In genomic region chr19:41310031-41310831, GRCh38 we compare ENCODE assay signal across 8 cellular contexts. TPM values are rescaled to one million over a fixed set of nuclear protein-coding genes. Genes with fewer than 3 reads are reported as not detected.
DNase-seq lines count a peak whose midpoint lies in the region; ATAC-seq, FAIRE-seq and TF ChIP-seq lines count a peak whose summit lies in the region.

Gene CCDC97 (plus strand): TSS chr19:41310172. CDS start chr19:41310311, 139 bp downstream.

- peak; percentile 47 for ATAC-seq in HG03060 (IDR thresholded peaks at IDR 0.05; ENCODE audit: low read depth, unreplicated experiment)

- peaks cover 12% of the 10 kb centered on the region for H3K4me1 ChIP-seq in iPS-20b (ENCODE audit: insufficient read depth, low read length)
- H3K4me1 ChIP-seq in small intestine (ENCODE audit: control insufficient read depth in 2 of 2, insufficient read depth in 1 of 2, low read depth in 1 of 2, low read length in 1 of 2), result peaks cover 0 to 8% of the 10 kb centered on the region in 2 donors

- H3K4me1 Mint-ChIP-seq in MCF 10A (ENCODE audit: insufficient read depth, unreplicated experiment), result peaks cover 29% of the 10 kb centered on the region

- H3K9me3 ChIP-seq in iPS-20b (ENCODE audit: insufficient read depth, low read depth, low read length) (no peaks in the 10 kb centered on the region), small intestine (ENCODE audit: control insufficient read depth, low read depth) (no peaks in the 10 kb centered on the region)

- no peak for FAIRE-seq in small intestine (lab: Jason Lieb, UNC)

- POLR2A ChIA-PET in MCF 10A (lab: Yijun Ruan, JAX), result interaction anchor here (0.6 to 4.2 kb wide), 12 partner anchors 12 to 129 kb away, joined by 3 to 54 read pairs (median 6); partner anchors contain the start of genes AXL, B9D2, DMAC2 and HNRNPUL1

- H3K36me3 ChIP-seq in iPS-20b (ENCODE audit: insufficient read depth, low read depth, low read length) (peaks cover 44% of the 10 kb centered on the region), small intestine (ENCODE audit: control insufficient read depth in 2 of 2, insufficient read depth in 2 of 2, low read length in 2 of 2) (peaks cover 16 to 17% of the 10 kb centered on the region in 2 donors)

- no peaks in the 10 kb centered on the region for H3K9me3 Mint-ChIP-seq in MCF 10A (ENCODE audit: unreplicated experiment)

- peak within 1 kb of the TSS; percentile 88 for H3K9ac ChIP-seq in iPS-20b (ENCODE audit: low read depth, low read length)

- TF ChIP-seq CTCF in VCaP (conservative IDR thresholded peaks at IDR 0.05) (no peak), MCF 10A (IDR thresholded peaks at IDR 0.05; ENCODE audit: unreplicated experiment) (no peak)

- H3K27ac ChIP-seq in VCaP, result peak within 1 kb of the TSS; percentile 94
- peak within 1 kb of the TSS; percentile 95 for H3K27ac ChIP-seq in iPS-20b (ENCODE audit: low read length)
- peak within 1 kb of the TSS; percentile 94 to 97 for H3K27ac ChIP-seq in small intestine (ENCODE audit: low read depth in 1 of 2, low read length in 1 of 2)

- CTCF ChIA-PET in MCF 10A (lab: Yijun Ruan, JAX), result interaction anchor here (0.6 to 3.1 kb wide), 8 partner anchors 17 to 1571 kb away, joined by 3 to 30 read pairs (median 4); no protein-coding TSS in a partner anchor

- peak within 1 kb of the TSS; percentile 87 for H3K4me3 Mint-ChIP-seq in MCF 10A (ENCODE audit: unreplicated experiment)

- H3K36me3 Mint-ChIP-seq in MCF 10A (ENCODE audit: insufficient read depth, unreplicated experiment), result peaks cover 77% of the 10 kb centered on the region

- peak; percentile 79 for DNase-seq in NK-92 treated with Interleukin-12 subunit alpha and Interleukin-12 subunit beta, amount 100 ng/mL, for 24 hours (lab: John Stamatoyannopoulos, UW)
- DNase-seq in NK-92 (lab: John Stamatoyannopoulos, UW; ENCODE audit: unreplicated experiment) (no peak), NCI-H2171 (lab: John Stamatoyannopoulos, UW) (peak; percentile 92), MCF 10A (ENCODE audit: unreplicated experiment) (peak; percentile 86), small intestine (peak; percentile 88)

- H3K4me3 ChIP-seq in iPS-20b (ENCODE audit: low read length) (peak within 1 kb of the TSS; percentile 85), small intestine (ENCODE audit: low read depth in 1 of 2, low read length in 2 of 2) (peak within 1 kb of the TSS; percentile 69 to 77)

- H3K27me3 ChIP-seq in iPS-20b (ENCODE audit: insufficient read depth, low read length) (no peaks in the 10 kb centered on the region), small intestine (ENCODE audit: control insufficient read depth in 2 of 2, insufficient read depth in 2 of 2, low read length in 2 of 2) (no peaks in the 10 kb centered on the region)

- intact Hi-C loops in MCF 10A (cut with micrococcal nuclease), result loop anchor here (5.0 kb wide), 1 partner anchor 42 kb away; the partner anchor contains the start of gene TGFB1

- TSS peak; percentile 38 for BruUV-seq in MCF 10A (replicated peaks; lab: Mats Ljungman, UMichigan)

- H3K27me3 Mint-ChIP-seq in MCF 10A (ENCODE audit: insufficient read depth, unreplicated experiment), result no peaks in the 10 kb centered on the region

- WGBS in small intestine, 3 donors, result 0 to 1% (median 0%) methylated on average over 41 to 47 of the region's 47 CpGs

- H3K27ac Mint-ChIP-seq in MCF 10A (ENCODE audit: low read depth, unreplicated experiment), result peak within 1 kb of the TSS; percentile 96

RNA-seq across cellular contexts. Expression of gene CCDC97, which starts in this region (rescaled TPM):
- 25.0 and 28.5 TPM in 2 replicates for total RNA-seq in MCF 10A (2022)
- 10 to 100 TPM; 11.1 to 18.0 (median 11.6) TPM for polyA plus RNA-seq in small intestine
